In genomic region chr11:16605440-16605970, GRCh38 we compare ENCODE assay signal across 8 cellular contexts.
DNase-seq lines count a peak whose midpoint lies in the region; ATAC-seq, FAIRE-seq and TF ChIP-seq lines count a peak whose summit lies in the region.

No MANE protein-coding gene starts in this region.

- peaks cover 6% of the 10 kb centered on the region for H3K36me3 Mint-ChIP-seq in activated CD8-positive, alpha-beta T cell treated with anti-CD3 and anti-CD28 coated beads, Interleukin-2, amount 10 ng/mL, durations not matched to agents 7 days and 5 days (ENCODE audit: low read depth)
- H3K36me3 Mint-ChIP-seq in osteocyte (ENCODE audit: unreplicated experiment) = no peaks in the 10 kb centered on the region

- H3K27me3 ChIP-seq in heart right ventricle = peaks cover 0 to 100% (median 5%) of the 10 kb centered on the region in 7 donors

- CTCF ChIA-PET in A549 (lab: Yijun Ruan, JAX) = interaction anchor here (1.3 to 3.0 kb wide), 5 partner anchors 9 to 956 kb away, joined by 3 to 16 read pairs (median 6); no protein-coding TSS in a partner anchor
- CTCF ChIA-PET in activated CD8-positive, alpha-beta T cell treated with anti-CD3 and anti-CD28 coated beads, Interleukin-2, amount 10 ng/mL, durations not matched to agents 7 days and 5 days (lab: Charles Lee) = interaction anchor here (3.6 kb wide), 1 partner anchor 8 kb away, joined by 19 read pairs; no protein-coding TSS in a partner anchor

- no peak for TF ChIP-seq EP300 in A549 (IDR thresholded peaks at IDR 0.05)

- H3K4me2 ChIP-seq in A549 = peak overlapping the region; percentile 96

- TF ChIP-seq CTCF in A549 (IDR thresholded peaks at IDR 0.05) (no peak), heart right ventricle (IDR thresholded peaks at IDR 0.05) (no peak), osteocyte (IDR thresholded peaks at IDR 0.05) (no peak)

- intact Hi-C loops in heart right ventricle (cut with DNase I) = loop anchor here in 8 of 10 donors (5.0 to 10.0 kb wide), 14 partner anchors 141 to 961 kb away; partner anchors contain the start of gene SOX6 (in 4 of the 8)

- TF ChIP-seq POLR2A in A549 (IDR thresholded peaks at IDR 0.05; ENCODE audit: low read length) = no peak

- H3K4me3 Mint-ChIP-seq in activated CD8-positive, alpha-beta T cell treated with anti-CD3 and anti-CD28 coated beads, Interleukin-2, amount 10 ng/mL, durations not matched to agents 7 days and 5 days = peak overlapping the region; percentile 64
- no peak overlapping the region for H3K4me3 Mint-ChIP-seq in osteocyte (ENCODE audit: unreplicated experiment)

- H3K36me3 ChIP-seq in heart right ventricle = no peaks in the 10 kb centered on the region

- H3K4me3 ChIP-seq in A549 (peak overlapping the region; percentile 50), heart right ventricle (peak overlapping the region; percentile 57 to 95 (median 84))

- H3K4me1 ChIP-seq in A549 (peaks cover 13% of the 10 kb centered on the region; the same call in 2 of the 3 replicates), heart right ventricle (peaks cover 0 to 46% (median 14%) of the 10 kb centered on the region in 9 donors)

- TF ChIP-seq RAD21 in A549 (conservative IDR thresholded peaks at IDR 0.05 in 1 of 2, IDR thresholded peaks at IDR 0.05 in 1 of 2) = no peak

- peak; percentile 7 to 8; a peak in 3 of 6 replicates for ATAC-seq in A549
- ATAC-seq in GM18511 (IDR thresholded peaks at IDR 0.05; ENCODE audit: unreplicated experiment) = peak; percentile 11
- ATAC-seq in activated CD8-positive, alpha-beta T cell treated with anti-CD3 and anti-CD28 coated beads, Interleukin-2, amount 10 ng/mL, durations not matched to agents 7 days and 5 days = peak; percentile 10
- ATAC-seq in heart right ventricle = peak in 5 of 8 donors; percentile 3 to 16 (median 5)

- no peaks in the 10 kb centered on the region for H3K9me3 Mint-ChIP-seq in activated CD8-positive, alpha-beta T cell treated with anti-CD3 and anti-CD28 coated beads, Interleukin-2, amount 10 ng/mL, durations not matched to agents 7 days and 5 days (ENCODE audit: insufficient read depth)
- H3K9me3 Mint-ChIP-seq in osteocyte (ENCODE audit: unreplicated experiment) = no peaks in the 10 kb centered on the region

- no peak overlapping the region for H3K27ac Mint-ChIP-seq in activated CD8-positive, alpha-beta T cell treated with anti-CD3 and anti-CD28 coated beads, Interleukin-2, amount 10 ng/mL, durations not matched to agents 7 days and 5 days
- H3K27ac Mint-ChIP-seq in osteocyte (ENCODE audit: unreplicated experiment) = no peak overlapping the region

- WGBS in A549 (ENCODE audit: missing lambda C conversion rate) = 2% methylated on average over 34 of the region's 34 CpGs
- 0 to 1% methylated on average over 34 of the region's 34 CpGs for WGBS in heart right ventricle, 2 donors

- POLR2A ChIA-PET in A549 (lab: Yijun Ruan, JAX) = no interaction called here
- POLR2A ChIA-PET in activated CD8-positive, alpha-beta T cell treated with anti-CD3 and anti-CD28 coated beads, Interleukin-2, amount 10 ng/mL, durations not matched to agents 7 days and 5 days (lab: Charles Lee) = no interaction called here

- H3K27ac ChIP-seq in A549 = peak overlapping the region in 1 of 2 experiments; percentile 52; a peak in 4 of 6 replicates
- H3K27ac ChIP-seq in heart right ventricle = peak overlapping the region; percentile 85 to 99 (median 98)

- FAIRE-seq in A549 (lab: Jason Lieb, UNC) = no peak

- peaks cover 41% of the 10 kb centered on the region for H3K27me3 Mint-ChIP-seq in activated CD8-positive, alpha-beta T cell treated with anti-CD3 and anti-CD28 coated beads, Interleukin-2, amount 10 ng/mL, durations not matched to agents 7 days and 5 days (ENCODE audit: low read depth)
- H3K27me3 Mint-ChIP-seq in osteocyte (ENCODE audit: unreplicated experiment) = no peaks in the 10 kb centered on the region

- no peaks in the 10 kb centered on the region for H3K9me3 ChIP-seq in A549
- H3K9me3 ChIP-seq in heart right ventricle = no peaks in the 10 kb centered on the region

- DNase-seq in A549 (ENCODE audit: low read depth in 1 of 2, low spot score in 1 of 2) (no peak), heart right ventricle (peak; percentile 43 to 52), renal cortical epithelial cell (ENCODE audit: low read depth) (peak; percentile 7), osteocyte (ENCODE audit: extremely low spot score, unreplicated experiment) (no peak), superior temporal gyrus (ENCODE audit: extremely low spot score) (no peak)
- no peak for DNase-seq in activated CD8-positive, alpha-beta T cell treated with anti-CD3 and anti-CD28 coated beads, Interleukin-2, amount 10 ng/mL, durations not matched to agents 7 days and 5 days
- DNase-seq in activated CD4-positive, alpha-beta T cell treated with anti-CD3 and anti-CD28 coated beads, Interleukin-2, amount 50 U/mL, for 4 hours = no peak

- H3K4me1 Mint-ChIP-seq in activated CD8-positive, alpha-beta T cell treated with anti-CD3 and anti-CD28 coated beads, Interleukin-2, amount 10 ng/mL, durations not matched to agents 7 days and 5 days (ENCODE audit: low read depth) = peaks cover 21% of the 10 kb centered on the region
- H3K4me1 Mint-ChIP-seq in osteocyte (ENCODE audit: unreplicated experiment) = peaks cover 19% of the 10 kb centered on the region

TF ChIP-seq in A549, 52 proteins besides CTCF, POLR2A, EP300 and RAD21:
- TF ChIP-seq, protein P1, sequence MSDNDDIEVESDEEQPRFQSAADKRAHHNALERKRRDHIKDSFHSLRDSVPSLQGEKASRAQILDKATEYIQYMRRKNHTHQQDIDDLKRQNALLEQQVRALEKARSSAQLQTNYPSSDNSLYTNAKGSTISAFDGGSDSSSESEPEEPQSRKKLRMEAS (IDR thresholded peaks at IDR 0.05) = 0 out of 2 replicates have a peak, but pooled peaks have one; percentile 0
- peak; percentile 21; the same call in 1 of the 2 replicates for TF ChIP-seq CBX8 (IDR thresholded peaks at IDR 0.05)
- TF ChIP-seq ZFP36 (IDR thresholded peaks at IDR 0.05; ENCODE audit: borderline replicate concordance, partially characterized antibody) = no peak

Comparison
In these comparisons a context has a peak if more than half of its experiments do, and no peak if none do; other contexts are left out.
1. DNase-seq: peak in heart right ventricle (2 of 2) and renal cortical epithelial cell (single experiment); none in A549 (0 of 2), activated CD8-positive, alpha-beta T cell treated with anti-CD3 and anti-CD28 coated beads, Interleukin-2, amount 10 ng/mL, durations not matched to agents 7 days and 5 days (single experiment), osteocyte (single experiment), activated CD4-positive, alpha-beta T cell treated with anti-CD3 and anti-CD28 coated beads, Interleukin-2, amount 50 U/mL, for 4 hours (0 of 2) and superior temporal gyrus (single experiment).
2. Peak in every context shown above with its lines, with median percentiles within 50 percentile points of each other: ATAC-seq.